1 cellular context compared by ENCODE assay signal in genomic region chrX:120236676-120237460, GRCh38.
TF ChIP-seq lines count a peak whose summit lies in the region.

No MANE protein-coding gene starts in this region.

TF ChIP-seq in GM23338, 12 proteins besides CTCF, POLR2A, EP300 and RAD21 (continued from another document):
- TF ChIP-seq ZNF462 (CRISPR knock-in tag; IDR thresholded peaks at IDR 0.05): no peak
- no peak for TF ChIP-seq EZH2phosphoT487 (IDR thresholded peaks at IDR 0.05; ENCODE audit: unreplicated experiment)
- TF ChIP-seq EZH2 (IDR thresholded peaks at IDR 0.05; ENCODE audit: low read depth, unreplicated experiment): no peak
TF ChIP-seq in GM23338: peak in this region for 0.
